ENCODE assay signal across 1 cellular context in genomic region chr1:211511947-211512346, GRCh38.
TF ChIP-seq lines count a peak whose summit lies in the region.

No MANE protein-coding gene starts in this region.

TF ChIP-seq in IMR-90, 13 proteins besides CTCF, POLR2A, EP300 and RAD21 (continued from another document):
- TF ChIP-seq USF2 (IDR thresholded peaks at IDR 0.05; ENCODE audit: low read depth, low read length) (no peak), ELK1 (IDR thresholded peaks at IDR 0.05; ENCODE audit: borderline replicate concordance, low read depth, low read length) (no peak), RCOR1 (IDR thresholded peaks at IDR 0.05; ENCODE audit: insufficient replicate concordance, low read length) (no peak), MAFK (IDR thresholded peaks at IDR 0.05; ENCODE audit: low read depth, low read length) (no peak), MXI1 (IDR thresholded peaks at IDR 0.05; ENCODE audit: borderline replicate concordance, low read depth, low read length) (no peak), BHLHE40 (IDR thresholded peaks at IDR 0.05; ENCODE audit: low read depth, low read length) (no peak), CHD1 (IDR thresholded peaks at IDR 0.05; ENCODE audit: low read depth, low read length) (no peak)
